Comparison of ENCODE assay signal across 13 cellular contexts in the genomic region with DNA sequence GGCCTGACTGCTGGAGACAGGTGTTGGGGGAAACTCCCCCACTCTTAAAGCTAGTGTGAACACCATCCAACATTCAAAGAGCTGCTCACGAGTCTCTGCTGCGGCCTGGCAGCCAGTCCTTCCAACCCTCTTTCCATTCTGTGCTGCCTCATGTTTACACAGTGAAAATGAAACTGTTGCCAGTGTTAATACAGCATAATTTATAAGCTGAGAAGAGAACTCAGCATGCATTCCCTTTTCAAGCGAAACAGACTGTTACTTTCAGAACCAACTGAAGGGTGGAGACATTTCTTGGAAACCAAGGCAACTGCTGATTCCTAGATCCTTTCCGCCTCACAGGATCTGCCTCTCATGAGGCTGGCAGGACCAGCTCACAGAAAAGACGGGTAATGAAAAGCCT.
A peak's percentile ranks its signal among the peaks of the same experiment; 100 is the strongest.
DNase-seq lines count a peak whose midpoint lies in the region; ATAC-seq, FAIRE-seq and TF ChIP-seq lines count a peak whose summit lies in the region.
"Had no signal": no experiment of that assay in that cellular context is flagged by ENCODE, and none has a peak within 500 bp of the region (broad histone marks: within the 10 kb centered on the region; RNA-seq: fewer than 3 reads in every experiment).

No MANE protein-coding gene starts in this region.

- H3K4me3 Mint-ChIP-seq in astrocyte (ENCODE audit: unreplicated experiment) = no peak overlapping the region
- H3K4me3 Mint-ChIP-seq: activated CD8-positive, alpha-beta T cell treated with anti-CD3 and anti-CD28 coated beads, Interleukin-2, amount 10 ng/mL, durations not matched to agents 7 days and 5 days; natural killer cell treated with Interleukin-12 subunit alpha and Interleukin-12 subunit beta and Interleukin-15 and Interleukin-18, amount 100 ng/mL, for 72 hours had no signal

- peaks cover 12% of the 10 kb centered on the region for H3K4me1 Mint-ChIP-seq in astrocyte (ENCODE audit: low read depth, unreplicated experiment)

- H3K36me3 ChIP-seq in astrocyte (ENCODE audit: insufficient read depth, low read length) = no peaks in the 10 kb centered on the region
- H3K36me3 ChIP-seq in mucosa of stomach (ENCODE audit: control insufficient read depth, insufficient read depth, low read length) = no peaks in the 10 kb centered on the region
- H3K36me3 ChIP-seq in upper lobe of right lung = no peaks in the 10 kb centered on the region
- no peaks in the 10 kb centered on the region for H3K36me3 ChIP-seq in PC-9 (ENCODE audit: low read depth)
- H3K36me3 ChIP-seq: breast epithelium had no signal

- H4K20me1 ChIP-seq in astrocyte (ENCODE audit: insufficient read depth, low read length) = no peaks in the 10 kb centered on the region
- no peaks in the 10 kb centered on the region for H4K20me1 ChIP-seq in PC-9 (ENCODE audit: insufficient read depth)

- intact Hi-C loops in upper lobe of right lung (cut with DNase I) (no loop called here), PC-9 (cut with micrococcal nuclease; ENCODE audit: unreplicated experiment) (no loop called here)

- H3K4me2 ChIP-seq in astrocyte (ENCODE audit: low read length) = peak overlapping the region; percentile 58
- no peak overlapping the region for H3K4me2 ChIP-seq in PC-9

- no peak for FAIRE-seq in astrocyte (lab: Jason Lieb, UNC)
- FAIRE-seq: GM19239 had no signal

- H3K9ac ChIP-seq in astrocyte (ENCODE audit: low read length) (no peak overlapping the region), mucosa of stomach (ENCODE audit: low read length) (peak overlapping the region; percentile 29)

- no peaks in the 10 kb centered on the region for H3K79me2 ChIP-seq in astrocyte (ENCODE audit: insufficient read depth, low read length)
- H3K79me2 ChIP-seq in PC-9 (ENCODE audit: low read depth) = no peaks in the 10 kb centered on the region

- H3K9me2 ChIP-seq in PC-9 (ENCODE audit: insufficient read depth) = no peaks in the 10 kb centered on the region

- H3K27me3 Mint-ChIP-seq in astrocyte (ENCODE audit: low read depth, unreplicated experiment) = no peaks in the 10 kb centered on the region
- H3K27me3 Mint-ChIP-seq: natural killer cell treated with Interleukin-12 subunit alpha and Interleukin-12 subunit beta and Interleukin-15 and Interleukin-18, amount 100 ng/mL, for 72 hours had no signal

- no peaks in the 10 kb centered on the region for H3K27me3 ChIP-seq in astrocyte (ENCODE audit: insufficient read depth, low read length)
- H3K27me3 ChIP-seq in mucosa of stomach (ENCODE audit: control insufficient read depth, insufficient read depth, low read length) = no peaks in the 10 kb centered on the region
- no peaks in the 10 kb centered on the region for H3K27me3 ChIP-seq in upper lobe of right lung
- H3K27me3 ChIP-seq in PC-9 (ENCODE audit: insufficient read depth, low read depth) = no peaks in the 10 kb centered on the region
- H3K27me3 ChIP-seq: breast epithelium had no signal

- CTCF ChIA-PET in PC-9 (lab: Charles Lee) = no interaction called here

- DNase-seq in NCI-H2029 (lab: John Stamatoyannopoulos, UW) (peak; percentile 96), astrocyte (ENCODE audit: low read depth) (peak; percentile 10), upper lobe of right lung (no peak), EL (no peak), PC-9 (no peak)
- DNase-seq: activated CD8-positive, alpha-beta T cell treated with anti-CD3 and anti-CD28 coated beads, Interleukin-2, amount 10 ng/mL, durations not matched to agents 7 days and 5 days; GDM1; glutamatergic neuron had no signal

- ATAC-seq in upper lobe of right lung (peak; percentile 80), HG03439 (IDR thresholded peaks at IDR 0.05; ENCODE audit: unreplicated experiment) (no peak)
- ATAC-seq: activated CD8-positive, alpha-beta T cell treated with anti-CD3 and anti-CD28 coated beads, Interleukin-2, amount 10 ng/mL, durations not matched to agents 7 days and 5 days; natural killer cell treated with Interleukin-12 subunit alpha and Interleukin-12 subunit beta and Interleukin-15 and Interleukin-18, amount 100 ng/mL, for 72 hours had no signal

- H3K27ac ChIP-seq in astrocyte (ENCODE audit: low read depth, low read length) = no peak overlapping the region
- H3K27ac ChIP-seq in upper lobe of right lung = peak overlapping the region; percentile 51
- no peak overlapping the region for H3K27ac ChIP-seq in PC-9
- H3K27ac ChIP-seq: breast epithelium had no signal

- no peaks in the 10 kb centered on the region for H3K36me3 Mint-ChIP-seq in astrocyte (ENCODE audit: low read depth, unreplicated experiment)
- H3K36me3 Mint-ChIP-seq: natural killer cell treated with Interleukin-12 subunit alpha and Interleukin-12 subunit beta and Interleukin-15 and Interleukin-18, amount 100 ng/mL, for 72 hours had no signal

- H3K4me1 ChIP-seq in astrocyte (ENCODE audit: insufficient read depth, low read length) = peaks cover 6% of the 10 kb centered on the region
- H3K4me1 ChIP-seq in mucosa of stomach (ENCODE audit: control insufficient read depth, insufficient read depth, low read length) = peaks cover 13% of the 10 kb centered on the region
- peaks cover 3% of the 10 kb centered on the region for H3K4me1 ChIP-seq in upper lobe of right lung
- peaks cover 23% of the 10 kb centered on the region for H3K4me1 ChIP-seq in PC-9 (replicated peaks; ENCODE audit: insufficient read depth)
- H3K4me1 ChIP-seq: breast epithelium had no signal

- H3K27ac Mint-ChIP-seq in astrocyte (ENCODE audit: unreplicated experiment) = no peak overlapping the region
- H3K27ac Mint-ChIP-seq: activated CD8-positive, alpha-beta T cell treated with anti-CD3 and anti-CD28 coated beads, Interleukin-2, amount 10 ng/mL, durations not matched to agents 7 days and 5 days; natural killer cell treated with Interleukin-12 subunit alpha and Interleukin-12 subunit beta and Interleukin-15 and Interleukin-18, amount 100 ng/mL, for 72 hours had no signal

- POLR2A ChIA-PET in PC-9 (lab: Charles Lee; ENCODE audit: unreplicated experiment) = no interaction called here

- peaks cover 12% of the 10 kb centered on the region for H3F3A ChIP-seq in PC-9 (ENCODE audit: insufficient read depth, low read depth)

- no peak for TF ChIP-seq CTCF in astrocyte (IDR thresholded peaks at IDR 0.05; ENCODE audit: insufficient read depth, low read depth, low read length)
- TF ChIP-seq CTCF in upper lobe of right lung (IDR thresholded peaks at IDR 0.05) = no peak
- TF ChIP-seq CTCF in PC-9 (conservative IDR thresholded peaks at IDR 0.05) = no peak

- no peaks in the 10 kb centered on the region for H3K9me3 Mint-ChIP-seq in astrocyte (ENCODE audit: unreplicated experiment)

- H2AFZ ChIP-seq in astrocyte (ENCODE audit: low read depth, low read length) (peak overlapping the region; percentile 70), PC-9 (no peak overlapping the region)

- no peak overlapping the region for H3K4me3 ChIP-seq in astrocyte (ENCODE audit: insufficient read depth, low read depth, low read length)
- H3K4me3 ChIP-seq in mucosa of stomach (ENCODE audit: low read length) = no peak overlapping the region
- H3K4me3 ChIP-seq in upper lobe of right lung = peak overlapping the region; percentile 10
- H3K4me3 ChIP-seq in PC-9 = no peak overlapping the region
- H3K4me3 ChIP-seq: breast epithelium had no signal

- H3K9me3 ChIP-seq in astrocyte (ENCODE audit: insufficient read depth, low read depth, low read length) (no peaks in the 10 kb centered on the region), mucosa of stomach (ENCODE audit: control insufficient read depth, low read length) (no peaks in the 10 kb centered on the region), upper lobe of right lung (no peaks in the 10 kb centered on the region), PC-9 (ENCODE audit: insufficient read depth, low read depth) (no peaks in the 10 kb centered on the region; the same call in 1 of the 2 replicates)
- H3K9me3 ChIP-seq: breast epithelium had no signal

- no TSS peak for BruUV-seq in PC-9 (replicated peaks; lab: Mats Ljungman, UMichigan)

Comparison
In these comparisons a context has a peak if more than half of its experiments do, and no peak if none do; other contexts are left out.
1. DNase-seq: peak in NCI-H2029 (single experiment) and astrocyte (single experiment); none in upper lobe of right lung (single experiment), EL (single experiment) and PC-9 (0 of 2).